Comparison of ENCODE assay signal across 23 cellular contexts in genomic region chr2:99552529-99552928, GRCh38.
DNase-seq lines count a peak whose midpoint lies in the region; ATAC-seq and TF ChIP-seq lines count a peak whose summit lies in the region.
"Had no signal": no experiment of that assay in that cellular context is flagged by ENCODE, and none has a peak within 500 bp of the region (broad histone marks: within the 10 kb centered on the region; RNA-seq: fewer than 3 reads in every experiment).

No MANE protein-coding gene starts in this region.

- H3K4me1 ChIP-seq in mammary epithelial cell (ENCODE audit: insufficient read depth, low read length) = no peaks in the 10 kb centered on the region
- no peaks in the 10 kb centered on the region for H3K4me1 ChIP-seq in heart left ventricle
- no peaks in the 10 kb centered on the region for H3K4me1 ChIP-seq in stomach
- H3K4me1 ChIP-seq in osteoblast (ENCODE audit: insufficient read depth, low read length) = no peaks in the 10 kb centered on the region
- H3K4me1 ChIP-seq: A549, BE2C, esophagus muscularis mucosa had no signal

- no peaks in the 10 kb centered on the region for H3K79me2 ChIP-seq in mammary epithelial cell (ENCODE audit: insufficient read depth, low read length)
- H3K79me2 ChIP-seq in osteoblast (ENCODE audit: insufficient read depth, low read length) = no peaks in the 10 kb centered on the region

- no peaks in the 10 kb centered on the region for H3K27me3 ChIP-seq in mammary epithelial cell (ENCODE audit: insufficient read depth, low read length)
- no peaks in the 10 kb centered on the region for H3K27me3 ChIP-seq in heart left ventricle
- H3K27me3 ChIP-seq in stomach = no peaks in the 10 kb centered on the region
- peaks cover 3% of the 10 kb centered on the region for H3K27me3 ChIP-seq in osteoblast (ENCODE audit: insufficient read depth, low read length)
- H3K27me3 ChIP-seq: BE2C, esophagus muscularis mucosa had no signal

- H4K20me1 ChIP-seq in mammary epithelial cell (ENCODE audit: insufficient read depth, low read length) (no peaks in the 10 kb centered on the region), osteoblast (ENCODE audit: insufficient read depth, low read length) (no peaks in the 10 kb centered on the region)

- in situ Hi-C loops in mammary epithelial cell (cut with MboI; ENCODE audit: low sequenced_read_pairs in 2 of 2) = loop anchor here (10.0 to 25.0 kb wide), 4 partner anchors 260 to 835 kb away; no protein-coding TSS in a partner anchor

- no peak overlapping the region for H2AFZ ChIP-seq in mammary epithelial cell (ENCODE audit: low read depth, low read length)
- H2AFZ ChIP-seq in osteoblast (ENCODE audit: low read length) = no peak overlapping the region

- intact Hi-C loops in MCF 10A (cut with micrococcal nuclease) (no loop called here), mammary epithelial cell (cut with micrococcal nuclease) (loop anchor here (10.0 kb wide), 1 partner anchor 142 kb away; no protein-coding TSS in a partner anchor), heart left ventricle (cut with DNase I) (loop anchor here in 6 of 10 donors (10.0 kb wide), 4 partner anchors 82 to 832 kb away; no protein-coding TSS in a partner anchor), stomach (cut with DNase I; ENCODE audit: low total_unique reads) (no loop called here)

- peaks cover 5% of the 10 kb centered on the region for H3K4me1 Mint-ChIP-seq in MCF 10A (ENCODE audit: insufficient read depth, unreplicated experiment)
- H3K4me1 Mint-ChIP-seq: activated B cell treated with CpG ODN at 0.5 μM for 24 hours; activated CD4-positive, alpha-beta memory T cell treated with anti-CD3 and anti-CD28 coated beads, Interleukin-2, amount 10 ng/mL, durations not matched to agents 7 days and 5 days; stimulated activated naive CD8-positive, alpha-beta T cell treated with anti-CD3 and anti-CD28 coated beads, Interleukin-15, amount 100 ng/mL, for 72 hours had no signal

- H3K27ac Mint-ChIP-seq in MCF 10A (ENCODE audit: low read depth, unreplicated experiment) = no peak overlapping the region
- H3K27ac Mint-ChIP-seq: activated B cell treated with CpG ODN at 0.5 μM for 24 hours; activated CD4-positive, alpha-beta memory T cell treated with anti-CD3 and anti-CD28 coated beads, Interleukin-2, amount 10 ng/mL, durations not matched to agents 7 days and 5 days; H9; stimulated activated naive CD8-positive, alpha-beta T cell treated with anti-CD3 and anti-CD28 coated beads, Interleukin-15, amount 100 ng/mL, for 72 hours had no signal

- TF ChIP-seq CTCF in MCF 10A (IDR thresholded peaks at IDR 0.05; ENCODE audit: unreplicated experiment) (no peak), mammary epithelial cell (conservative IDR thresholded peaks at IDR 0.05 in 1 of 2, IDR thresholded peaks at IDR 0.05 in 1 of 2; ENCODE audit: extremely low read depth in 1 of 2, insufficient read depth in 1 of 2, low read depth in 1 of 2, low read length in 2 of 2) (no peak), heart left ventricle (IDR thresholded peaks at IDR 0.05) (peak in 1 of 12 donors; percentile 3), stomach (IDR thresholded peaks at IDR 0.05) (no peak), osteoblast (IDR thresholded peaks at IDR 0.05; ENCODE audit: extremely low read depth, low read depth, low read length) (no peak)

- DNase-seq in MCF 10A (ENCODE audit: unreplicated experiment) = peak; percentile 30
- no peak for DNase-seq in mammary epithelial cell
- peak; percentile 82 for DNase-seq in NCI-H2196 treated with DMSO at 0.1 percent for 48 hours (lab: John Stamatoyannopoulos, UW; ENCODE audit: unreplicated experiment)
- peak; percentile 52 to 74 (median 69) for DNase-seq in heart left ventricle
- peak; percentile 40 for DNase-seq in stomach
- no peak for DNase-seq in osteoblast (ENCODE audit: insufficient read length, low spot score, missing footprints)
- DNase-seq in LoVo (ENCODE audit: low spot score) = no peak
- no peak for DNase-seq in activated CD4-positive, CD25-positive, alpha-beta regulatory T cell (lab: John Stamatoyannopoulos, UW)
- DNase-seq: activated B cell treated with CpG ODN at 0.5 μM for 24 hours; activated CD4-positive, alpha-beta memory T cell treated with anti-CD3 and anti-CD28 coated beads, Interleukin-2, amount 10 ng/mL, durations not matched to agents 7 days and 5 days; activated effector memory CD4-positive, alpha-beta T cell treated with anti-CD3 and anti-CD28 coated beads, Interleukin-2, amount 50 U/mL, for 16 hours; BE2C; effector memory CD4-positive, alpha-beta T cell; EL; H9; islet precursor cell; NCI-H187; stimulated activated CD4-positive, alpha-beta T cell treated with anti-CD3 and anti-CD28 coated beads, Interleukin-4, amount 100 ng/mL, for 24 hours; stimulated activated naive CD8-positive, alpha-beta T cell treated with anti-CD3 and anti-CD28 coated beads, Interleukin-15, amount 100 ng/mL, for 72 hours; T1000 had no signal

- H3K4me3 Mint-ChIP-seq in MCF 10A (ENCODE audit: unreplicated experiment) = no peak overlapping the region
- H3K4me3 Mint-ChIP-seq: activated B cell treated with CpG ODN at 0.5 μM for 24 hours; activated CD4-positive, alpha-beta memory T cell treated with anti-CD3 and anti-CD28 coated beads, Interleukin-2, amount 10 ng/mL, durations not matched to agents 7 days and 5 days; H9; stimulated activated naive CD8-positive, alpha-beta T cell treated with anti-CD3 and anti-CD28 coated beads, Interleukin-15, amount 100 ng/mL, for 72 hours had no signal

- H3K9me3 Mint-ChIP-seq in MCF 10A (ENCODE audit: unreplicated experiment) = no peaks in the 10 kb centered on the region
- H3K9me3 Mint-ChIP-seq: activated B cell treated with CpG ODN at 0.5 μM for 24 hours; activated CD4-positive, alpha-beta memory T cell treated with anti-CD3 and anti-CD28 coated beads, Interleukin-2, amount 10 ng/mL, durations not matched to agents 7 days and 5 days; H9; stimulated activated naive CD8-positive, alpha-beta T cell treated with anti-CD3 and anti-CD28 coated beads, Interleukin-15, amount 100 ng/mL, for 72 hours had no signal

- H3K36me3 ChIP-seq in mammary epithelial cell (ENCODE audit: insufficient read depth, low read length) (no peaks in the 10 kb centered on the region), heart left ventricle (peaks cover 0 to 62% (median 0%) of the 10 kb centered on the region in 9 donors), stomach (peaks cover 0 to 84% (median 29%) of the 10 kb centered on the region in 4 donors), osteoblast (ENCODE audit: insufficient read depth, low read length) (no peaks in the 10 kb centered on the region)
- H3K36me3 ChIP-seq: BE2C had no signal

- BruUV-seq in MCF 10A (replicated peaks; lab: Mats Ljungman, UMichigan) (no TSS peak), mammary epithelial cell (replicated peaks; lab: Mats Ljungman, UMichigan) (no TSS peak)

- no peak overlapping the region for H3K9ac ChIP-seq in mammary epithelial cell (ENCODE audit: insufficient read depth, low read length)

- peak; percentile 58 to 81 (median 65) for ATAC-seq in heart left ventricle
- ATAC-seq: A549; stimulated activated naive CD8-positive, alpha-beta T cell treated with anti-CD3 and anti-CD28 coated beads, Interleukin-15, amount 100 ng/mL, for 72 hours had no signal

- H3K27ac ChIP-seq in mammary epithelial cell (ENCODE audit: insufficient read depth, low read depth, low read length) (no peak overlapping the region), heart left ventricle (no peak overlapping the region), stomach (no peak overlapping the region), osteoblast (ENCODE audit: low read depth, low read length) (no peak overlapping the region)
- H3K27ac ChIP-seq: A549, esophagus muscularis mucosa had no signal

- POLR2A ChIA-PET in MCF 10A (lab: Yijun Ruan, JAX) = interaction anchor here (0.6 kb wide), 1 partner anchor 9 kb away, joined by 3 read pairs; no protein-coding TSS in a partner anchor

- H3K4me3 ChIP-seq in mammary epithelial cell (replicated peaks in 1 of 3; ENCODE audit: insufficient read depth in 1 of 3, low read depth in 2 of 3, low read length in 3 of 3) (no peak overlapping the region), heart left ventricle (no peak overlapping the region), stomach (no peak overlapping the region), osteoblast (ENCODE audit: insufficient read depth, low read length) (no peak overlapping the region)
- H3K4me3 ChIP-seq: A549, esophagus muscularis mucosa, lung had no signal

- no peaks in the 10 kb centered on the region for H3K36me3 Mint-ChIP-seq in MCF 10A (ENCODE audit: insufficient read depth, unreplicated experiment)

- WGBS in mammary epithelial cell (ENCODE audit: low coverage, missing lambda C conversion rate) = 50% methylated on average over 2 of the region's 2 CpGs
- 66 to 74% (median 71%) methylated on average over 2 of the region's 2 CpGs for WGBS in heart left ventricle, 4 donors
- WGBS in stomach, 5 donors = 57 to 84% (median 72%) methylated on average over 2 of the region's 2 CpGs

- dilution Hi-C loops in mammary epithelial cell (cut with HindIII; ENCODE audit: low sequenced_read_pairs) = no loop called here

- CTCF ChIA-PET in MCF 10A (lab: Yijun Ruan, JAX) (interaction anchor here (0.6 kb wide), 2 partner anchors 41 to 212 kb away, joined by 3 to 4 read pairs; no protein-coding TSS in a partner anchor), mammary epithelial cell (lab: Charles Lee; ENCODE audit: low non-redundant PET) (no interaction called here)

- H3K27me3 Mint-ChIP-seq in MCF 10A (ENCODE audit: insufficient read depth, unreplicated experiment) = peaks cover 33% of the 10 kb centered on the region
- H3K27me3 Mint-ChIP-seq: activated B cell treated with CpG ODN at 0.5 μM for 24 hours; activated CD4-positive, alpha-beta memory T cell treated with anti-CD3 and anti-CD28 coated beads, Interleukin-2, amount 10 ng/mL, durations not matched to agents 7 days and 5 days; stimulated activated naive CD8-positive, alpha-beta T cell treated with anti-CD3 and anti-CD28 coated beads, Interleukin-15, amount 100 ng/mL, for 72 hours had no signal

- H3K4me2 ChIP-seq in mammary epithelial cell (ENCODE audit: insufficient read depth, low read depth, low read length) (no peak overlapping the region), osteoblast (ENCODE audit: insufficient read depth, low read length) (no peak overlapping the region)
- H3K4me2 ChIP-seq: A549 had no signal

- H3K9me3 ChIP-seq in mammary epithelial cell (replicated peaks; ENCODE audit: insufficient read depth, low read length) (no peaks in the 10 kb centered on the region), heart left ventricle (no peaks in the 10 kb centered on the region), stomach (no peaks in the 10 kb centered on the region), osteoblast (ENCODE audit: low read depth, low read length) (no peaks in the 10 kb centered on the region)
- H3K9me3 ChIP-seq: A549, BE2C, esophagus muscularis mucosa had no signal

- TF ChIP-seq EP300 in stomach (IDR thresholded peaks at IDR 0.05) = no peak

- TF ChIP-seq POLR2A in heart left ventricle (IDR thresholded peaks at IDR 0.05) (no peak), stomach (IDR thresholded peaks at IDR 0.05) (no peak)

Comparison
In these comparisons a context has a peak if more than half of its experiments do, and no peak if none do; other contexts are left out.
1. DNase-seq: peak in MCF 10A (single experiment), NCI-H2196 treated with DMSO at 0.1 percent for 48 hours (single experiment), heart left ventricle (5 of 5) and stomach (single experiment); none in mammary epithelial cell (single experiment), osteoblast (single experiment), LoVo (single experiment) and activated CD4-positive, CD25-positive, alpha-beta regulatory T cell (0 of 4).
2. intact Hi-C loops: an anchor here in mammary epithelial cell (10.0 kb wide) and heart left ventricle (10.0 kb wide); none called in MCF 10A and stomach.